17 cellular contexts compared by ENCODE assay signal in the genomic region with DNA sequence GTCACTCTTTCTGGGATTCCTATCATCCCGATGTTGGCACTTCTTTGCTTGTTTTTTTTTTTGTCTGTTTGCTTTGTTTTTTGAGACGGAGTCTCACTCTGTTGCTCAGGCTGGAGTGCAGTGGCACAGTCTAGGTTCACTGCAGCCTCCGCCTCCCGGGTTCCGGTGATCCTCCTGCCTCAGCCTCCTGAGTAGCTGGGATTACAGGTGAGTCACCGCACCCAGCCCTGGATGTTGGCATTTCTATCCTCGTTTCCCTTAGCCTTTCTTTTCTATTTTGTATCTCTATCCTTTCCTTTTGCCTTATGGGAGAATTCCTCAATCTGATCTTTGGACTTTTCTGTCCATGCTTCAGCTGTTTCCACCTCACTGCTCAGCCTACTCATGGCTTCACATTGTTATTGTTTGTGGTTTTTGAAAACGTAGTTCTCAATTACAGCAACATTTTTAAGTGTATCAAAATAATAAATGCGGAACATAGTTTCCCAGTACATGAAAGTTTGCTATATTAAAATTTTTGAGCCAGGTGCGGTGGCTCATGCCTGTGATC.
A peak's percentile ranks its signal among the peaks of the same experiment; 100 is the strongest.
DNase-seq lines count a peak whose midpoint lies in the region; ATAC-seq, FAIRE-seq and TF ChIP-seq lines count a peak whose summit lies in the region.
"Had no signal": no experiment of that assay in that cellular context is flagged by ENCODE, and none has a peak within 500 bp of the region (broad histone marks: within the 10 kb centered on the region; RNA-seq: fewer than 3 reads in every experiment).

No MANE protein-coding gene starts in this region.

- H3K27me3 Mint-ChIP-seq in activated T-cell treated with anti-CD3 and anti-CD28 coated beads, Interleukin-2, amount 50 U/mL, for 72 hours (ENCODE audit: low read depth) = no peaks in the 10 kb centered on the region
- no peaks in the 10 kb centered on the region for H3K27me3 Mint-ChIP-seq in glutamatergic neuron (ENCODE audit: unreplicated experiment)

- H3K4me3 ChIP-seq in kidney (ENCODE audit: low read length in 2 of 2) = no peak overlapping the region
- H3K4me3 ChIP-seq: HAP-1, K562, PC-9 had no signal

- FAIRE-seq in kidney (lab: Jason Lieb, UNC) = no peak
- FAIRE-seq: HTR-8/SVneo, K562 had no signal

- no peaks in the 10 kb centered on the region for H3K9me3 ChIP-seq in kidney (ENCODE audit: control insufficient read depth in 1 of 2, low read length in 2 of 2)
- H3K9me3 ChIP-seq: BE2C, HAP-1 had no signal

- H3K4me1 Mint-ChIP-seq in activated T-cell treated with anti-CD3 and anti-CD28 coated beads, Interleukin-2, amount 50 U/mL, for 72 hours (ENCODE audit: low read depth) = no peaks in the 10 kb centered on the region
- H3K4me1 Mint-ChIP-seq in glutamatergic neuron (ENCODE audit: low read depth, unreplicated experiment) = no peaks in the 10 kb centered on the region

- no peak overlapping the region for H3K27ac Mint-ChIP-seq in activated T-cell treated with anti-CD3 and anti-CD28 coated beads, Interleukin-2, amount 50 U/mL, for 72 hours
- H3K27ac Mint-ChIP-seq in glutamatergic neuron (ENCODE audit: unreplicated experiment) = no peak overlapping the region
- H3K27ac Mint-ChIP-seq: CD4-positive, alpha-beta T cell had no signal

- no peaks in the 10 kb centered on the region for H3K36me3 ChIP-seq in kidney (ENCODE audit: control insufficient read depth in 1 of 2, insufficient read depth in 2 of 2, low read length in 2 of 2)
- H3K36me3 ChIP-seq: BE2C, HAP-1 had no signal

- H3K27ac ChIP-seq in kidney (ENCODE audit: low read depth in 2 of 2, low read length in 2 of 2) = no peak overlapping the region

- H3K4me1 ChIP-seq in kidney (ENCODE audit: control insufficient read depth in 1 of 2, insufficient read depth in 1 of 2, low read depth in 1 of 2, low read length in 2 of 2) = peaks cover 0 to 3% of the 10 kb centered on the region in 2 donors
- H3K4me1 ChIP-seq: BE2C had no signal

- H3K9me3 Mint-ChIP-seq in activated T-cell treated with anti-CD3 and anti-CD28 coated beads, Interleukin-2, amount 50 U/mL, for 72 hours = no peaks in the 10 kb centered on the region
- no peaks in the 10 kb centered on the region for H3K9me3 Mint-ChIP-seq in glutamatergic neuron (ENCODE audit: unreplicated experiment)
- H3K9me3 Mint-ChIP-seq: CD4-positive, alpha-beta T cell had no signal

- no peak for TF ChIP-seq CTCF in kidney (IDR thresholded peaks at IDR 0.05; ENCODE audit: borderline replicate concordance, extremely low read depth, insufficient read depth)
- TF ChIP-seq CTCF in glutamatergic neuron (IDR thresholded peaks at IDR 0.05; ENCODE audit: partially characterized antibody, unreplicated experiment) = no peak

- ATAC-seq in left lobe of liver (peak; percentile 51), GM19328 (IDR thresholded peaks at IDR 0.05; ENCODE audit: unreplicated experiment) (no peak)
- ATAC-seq in activated T-cell treated with anti-CD3 and anti-CD28 coated beads, Interleukin-2, amount 50 U/mL, for 72 hours (replicated peaks in 1 of 2) = no peak
- ATAC-seq: K562 had no signal

- no peak overlapping the region for H3K9ac ChIP-seq in kidney (ENCODE audit: low read length in 2 of 2)

- no peak overlapping the region for H3K4me3 Mint-ChIP-seq in activated T-cell treated with anti-CD3 and anti-CD28 coated beads, Interleukin-2, amount 50 U/mL, for 72 hours
- no peak overlapping the region for H3K4me3 Mint-ChIP-seq in glutamatergic neuron (ENCODE audit: unreplicated experiment)
- H3K4me3 Mint-ChIP-seq: CD4-positive, alpha-beta T cell had no signal

- DNase-seq in M059J (ENCODE audit: low read depth) (peak; percentile 14), fibroblast of gingiva (ENCODE audit: low read depth) (peak; percentile 30), left lobe of liver (ENCODE audit: low spot score) (no peak), kidney (no peak), glutamatergic neuron (no peak)
- no peak for DNase-seq in activated T-cell treated with anti-CD3 and anti-CD28 coated beads, Interleukin-2, amount 50 U/mL, for 72 hours
- DNase-seq: BE2C; Calu3; CD4-positive, alpha-beta T cell; NCI-H1436 treated with DMSO at 0.1 percent for 48 hours; NCI-H2081; NCI-H524; PC-9 had no signal

- no peaks in the 10 kb centered on the region for H3K36me3 Mint-ChIP-seq in activated T-cell treated with anti-CD3 and anti-CD28 coated beads, Interleukin-2, amount 50 U/mL, for 72 hours (ENCODE audit: insufficient read depth in 2 of 2)
- H3K36me3 Mint-ChIP-seq in glutamatergic neuron (ENCODE audit: unreplicated experiment) = no peaks in the 10 kb centered on the region

- intact Hi-C loops in kidney (cut with DNase I) = no loop called here

Comparison
In these comparisons a context has a peak if more than half of its experiments do, and no peak if none do; other contexts are left out.
1. DNase-seq: peak in M059J (single experiment) and fibroblast of gingiva (single experiment); none in left lobe of liver (single experiment), activated T-cell treated with anti-CD3 and anti-CD28 coated beads, Interleukin-2, amount 50 U/mL, for 72 hours (0 of 2), kidney (single experiment) and glutamatergic neuron (single experiment).